Comparison of ENCODE assay signal across 11 cellular contexts in the genomic region with DNA sequence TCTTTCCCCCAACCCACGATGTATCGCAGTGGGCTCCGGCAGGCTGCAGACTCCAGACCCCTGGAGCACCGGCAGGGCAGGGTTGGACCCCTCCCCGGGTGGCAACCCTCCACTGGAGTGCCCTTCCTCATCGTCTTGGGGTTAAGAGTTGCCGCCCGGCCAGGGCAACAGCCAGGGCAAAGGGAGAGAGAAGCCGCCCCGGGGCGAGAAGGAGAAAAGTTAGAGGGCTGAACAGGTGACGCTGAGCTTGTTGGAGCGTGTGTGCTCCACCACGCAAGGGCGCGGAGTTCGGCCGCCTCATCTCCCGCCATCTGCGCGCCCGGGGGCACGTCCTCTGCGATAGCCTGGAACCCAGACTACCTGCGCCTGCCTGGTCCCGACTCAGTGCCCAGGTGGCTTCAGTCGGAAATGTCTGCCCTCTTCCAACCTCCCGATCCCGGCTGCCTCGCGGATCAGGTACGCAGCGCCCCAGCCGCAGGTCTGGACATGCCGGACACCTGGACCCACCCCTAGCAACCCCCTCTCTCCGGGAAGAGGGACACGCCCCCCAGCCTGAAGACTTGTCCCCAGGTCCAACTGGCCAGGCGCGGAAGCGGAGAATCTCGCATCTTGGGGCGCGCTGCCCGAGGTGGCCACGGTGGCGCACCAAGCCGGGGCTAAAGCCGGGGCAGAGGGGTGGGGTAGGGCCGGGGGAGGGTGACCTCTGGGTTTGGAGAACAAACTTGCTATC. TPM values are rescaled to one million over a fixed set of nuclear protein-coding genes. Genes with fewer than 3 reads are reported as not detected.
A peak's percentile ranks its signal among the peaks of the same experiment; 100 is the strongest.
DNase-seq lines count a peak whose midpoint lies in the region; ATAC-seq, FAIRE-seq and TF ChIP-seq lines count a peak whose summit lies in the region.
"Had no signal": no experiment of that assay in that cellular context is flagged by ENCODE, and none has a peak within 500 bp of the region (broad histone marks: within the 10 kb centered on the region; RNA-seq: fewer than 3 reads in every experiment).

No MANE protein-coding gene starts in this region.

- CTCF ChIA-PET in activated B cell treated with CpG ODN at 0.5 μM for 24 hours (lab: Charles Lee): no interaction called here

- H3K4me1 Mint-ChIP-seq in activated B cell treated with CpG ODN at 0.5 μM for 24 hours: peaks cover 18% of the 10 kb centered on the region

- ATAC-seq in activated B cell treated with CpG ODN at 0.5 μM for 24 hours (ENCODE audit: low read depth): no peak
- ATAC-seq in HG02571 (IDR thresholded peaks at IDR 0.05; ENCODE audit: unreplicated experiment): no peak

- no peaks in the 10 kb centered on the region for H3K36me3 Mint-ChIP-seq in activated B cell treated with CpG ODN at 0.5 μM for 24 hours (ENCODE audit: low read depth)

- H3K27me3 ChIP-seq in small intestine (ENCODE audit: control insufficient read depth in 2 of 2, insufficient read depth in 2 of 2, low read length in 2 of 2): peaks cover 2 to 17% of the 10 kb centered on the region in 2 donors

- intact Hi-C loops in activated B cell treated with CpG ODN at 0.5 μM for 24 hours (cut with micrococcal nuclease): no loop called here

- H3K4me1 ChIP-seq in small intestine (ENCODE audit: control insufficient read depth in 2 of 2, insufficient read depth in 1 of 2, low read depth in 1 of 2, low read length in 1 of 2): peaks cover 0 to 6% of the 10 kb centered on the region in 2 donors

- no peak overlapping the region for H3K27ac Mint-ChIP-seq in activated B cell treated with CpG ODN at 0.5 μM for 24 hours

- no peak for FAIRE-seq in small intestine (lab: Jason Lieb, UNC)

- no peak for TF ChIP-seq CTCF in activated B cell treated with CpG ODN at 0.5 μM for 24 hours (IDR thresholded peaks at IDR 0.05)

- H3K9me3 Mint-ChIP-seq in activated B cell treated with CpG ODN at 0.5 μM for 24 hours: no peaks in the 10 kb centered on the region

- POLR2A ChIA-PET in activated B cell treated with CpG ODN at 0.5 μM for 24 hours (lab: Charles Lee): no interaction called here

- H3K9me3 ChIP-seq in small intestine (ENCODE audit: control insufficient read depth, low read depth): no peaks in the 10 kb centered on the region

- H3K4me3 Mint-ChIP-seq in activated B cell treated with CpG ODN at 0.5 μM for 24 hours: peak overlapping the region; percentile 35

- 4 to 7% (median 6%) methylated on average over 44 to 49 of the region's 49 CpGs for WGBS in small intestine, 3 donors

- peak; percentile 73 for DNase-seq in NCI-H510A treated with DMSO at 0.1 percent for 48 hours (lab: John Stamatoyannopoulos, UW)
- no peak for DNase-seq in NCI-H510A (lab: John Stamatoyannopoulos, UW)
- DNase-seq in activated B cell treated with CpG ODN at 0.5 μM for 24 hours: no peak
- DNase-seq in small intestine: no peak
- no peak for DNase-seq in GM19238 (ENCODE audit: insufficient read length, low spot score)
- no peak for DNase-seq in superior temporal gyrus (ENCODE audit: extremely low spot score)
- DNase-seq: activated CD4-positive, alpha-beta T cell treated with anti-CD3 and anti-CD28 coated beads for 1 hour; NCI-H446 treated with DMSO at 0.1 percent for 48 hours had no signal

- H3K36me3 ChIP-seq in small intestine (ENCODE audit: control insufficient read depth in 2 of 2, insufficient read depth in 2 of 2, low read length in 2 of 2): no peaks in the 10 kb centered on the region

- H3K4me3 ChIP-seq in iPS-11a (ENCODE audit: low read depth, low read length) (peak overlapping the region; percentile 43), small intestine (ENCODE audit: low read depth in 1 of 2, low read length in 2 of 2) (peak overlapping the region; percentile 18 to 34)

- H3K27ac ChIP-seq in small intestine (ENCODE audit: low read depth in 1 of 2, low read length in 1 of 2): no peak overlapping the region
- H3K27ac ChIP-seq: HL-60 had no signal

- H3K27me3 Mint-ChIP-seq in activated B cell treated with CpG ODN at 0.5 μM for 24 hours: peaks cover 47% of the 10 kb centered on the region

RNA-seq across cellular contexts. Expression of a gene that starts 1.1 kb away (rescaled TPM):
- total RNA-seq in activated B cell treated with CpG ODN at 0.5 μM for 24 hours: 1.5 and 3.6 TPM in 2 replicates
- polyA plus RNA-seq in small intestine: under 1 TPM in 2 of 3 donors, not detected in 1; under 0.01 to 0.22 TPM

RNA-seq across cellular contexts. Expression of a gene that starts 28.7 kb away (rescaled TPM):
- 40.4 and 44.6 TPM in 2 replicates for total RNA-seq in activated B cell treated with CpG ODN at 0.5 μM for 24 hours
- polyA plus RNA-seq in small intestine: 1 to 10 TPM in 2 of 3 donors, not detected in 1; 2.2 to 3.2 TPM
